ENCODE assay signal across 8 cellular contexts in the genomic region with DNA sequence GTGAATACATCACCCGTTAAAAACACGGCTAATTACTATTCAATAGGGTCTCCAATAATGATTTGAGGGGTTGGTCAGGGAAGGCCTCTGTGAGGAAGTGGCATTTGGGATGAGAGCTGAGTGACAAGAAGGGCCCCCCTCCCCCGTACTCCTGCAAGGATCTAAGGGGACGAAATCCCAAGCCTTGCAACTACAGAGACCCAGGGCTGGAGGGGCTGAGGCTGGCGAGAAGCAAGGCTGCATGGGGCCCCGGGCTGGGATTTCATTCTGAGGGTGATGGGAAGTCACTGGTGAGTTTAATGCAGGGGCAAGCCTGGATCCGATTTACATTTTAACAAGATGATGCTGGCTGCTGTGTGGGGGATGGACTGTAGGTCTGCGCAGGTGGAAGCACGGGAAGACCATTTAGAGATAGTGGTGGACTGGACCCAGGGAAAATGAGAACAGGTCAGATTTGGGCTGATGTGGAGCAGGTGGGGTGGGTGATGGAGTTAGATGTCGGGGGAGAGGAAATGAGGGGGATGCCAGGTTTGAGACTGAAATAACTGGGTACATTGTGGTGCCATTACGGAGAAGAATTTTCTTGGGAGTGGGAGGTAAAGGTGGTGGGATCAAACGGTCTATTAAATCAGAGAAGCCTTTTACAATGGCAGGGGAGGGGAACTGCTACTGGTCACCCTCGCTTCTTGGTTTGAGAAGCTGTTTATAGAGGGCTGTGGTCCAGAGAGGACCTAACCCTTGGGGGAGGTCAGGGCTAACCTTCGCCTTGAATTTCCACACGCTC. TPM values are rescaled to one million over a fixed set of nuclear protein-coding genes. Genes with fewer than 3 reads are reported as not detected.
DNase-seq lines count a peak whose midpoint lies in the region; ATAC-seq and TF ChIP-seq lines count a peak whose summit lies in the region.

No MANE protein-coding gene starts in this region.

- ATAC-seq in lung (ENCODE audit: insufficient read depth, low FRiP score) (no peak), upper lobe of left lung (ENCODE audit: low FRiP score in 2 of 2) (no peak)

- no peaks in the 10 kb centered on the region for H3K27me3 Mint-ChIP-seq in activated naive CD4-positive, alpha-beta T cell treated with anti-CD3 and anti-CD28 coated beads, Interleukin-2, amount 50 U/mL, for 24 hours

- no peaks in the 10 kb centered on the region for H3K27me3 ChIP-seq in lung (ENCODE audit: control insufficient read depth, insufficient read depth)
- H3K27me3 ChIP-seq in upper lobe of left lung: no peaks in the 10 kb centered on the region

- H3K9me3 Mint-ChIP-seq in activated naive CD4-positive, alpha-beta T cell treated with anti-CD3 and anti-CD28 coated beads, Interleukin-2, amount 50 U/mL, for 24 hours: no peaks in the 10 kb centered on the region

- H3K4me3 Mint-ChIP-seq in activated naive CD4-positive, alpha-beta T cell treated with anti-CD3 and anti-CD28 coated beads, Interleukin-2, amount 50 U/mL, for 24 hours: peak overlapping the region; percentile 96

- peak overlapping the region; percentile 94 for H3K27ac Mint-ChIP-seq in activated naive CD4-positive, alpha-beta T cell treated with anti-CD3 and anti-CD28 coated beads, Interleukin-2, amount 50 U/mL, for 24 hours

- peaks cover 9% of the 10 kb centered on the region for H3K36me3 Mint-ChIP-seq in activated naive CD4-positive, alpha-beta T cell treated with anti-CD3 and anti-CD28 coated beads, Interleukin-2, amount 50 U/mL, for 24 hours

- no peaks in the 10 kb centered on the region for H3K9me3 ChIP-seq in lung (ENCODE audit: control insufficient read depth in 2 of 2, insufficient read depth in 1 of 2, low read length in 1 of 2)
- H3K9me3 ChIP-seq in upper lobe of left lung: no peaks in the 10 kb centered on the region

- no peak for TF ChIP-seq POLR2A in upper lobe of left lung (IDR thresholded peaks at IDR 0.05)

- H3K4me1 ChIP-seq in lung (ENCODE audit: control insufficient read depth in 2 of 2, insufficient read depth in 2 of 2, low read length in 2 of 2) (peaks cover 0 to 13% of the 10 kb centered on the region in 2 donors), upper lobe of left lung (peaks cover 13 to 39% (median 23%) of the 10 kb centered on the region in 4 donors)

- H3K4me1 Mint-ChIP-seq in activated naive CD4-positive, alpha-beta T cell treated with anti-CD3 and anti-CD28 coated beads, Interleukin-2, amount 50 U/mL, for 24 hours: peaks cover 22% of the 10 kb centered on the region

- TF ChIP-seq CTCF in astrocyte of the spinal cord (IDR thresholded peaks at IDR 0.05; ENCODE audit: low read depth, low read length): no peak
- no peak for TF ChIP-seq CTCF in lung (IDR thresholded peaks at IDR 0.05; ENCODE audit: control extremely low read depth, extremely low read depth)
- TF ChIP-seq CTCF in upper lobe of left lung (IDR thresholded peaks at IDR 0.05): no peak

- H3K36me3 ChIP-seq in lung (ENCODE audit: control insufficient read depth in 2 of 2, insufficient read depth in 2 of 2, low read length in 2 of 2): peaks cover 5 to 24% of the 10 kb centered on the region in 2 donors
- H3K36me3 ChIP-seq in upper lobe of left lung: peaks cover 0 to 25% (median 20%) of the 10 kb centered on the region in 4 donors

- in situ Hi-C loops in astrocyte of the spinal cord (cut with HindIII; ENCODE audit: low sequenced_read_pairs): no loop called here

- no peak for TF ChIP-seq EP300 in upper lobe of left lung (IDR thresholded peaks at IDR 0.05)

- no peak for DNase-seq in activated naive CD4-positive, alpha-beta T cell treated with anti-CD3 and anti-CD28 coated beads, Interleukin-2, amount 50 U/mL, for 16 hours
- DNase-seq in astrocyte of the spinal cord (ENCODE audit: low read depth, low spot score) (no peak), lung (ENCODE audit: low spot score) (no peak), upper lobe of left lung (no peak), occipital lobe (lab: John Stamatoyannopoulos, UW) (no peak), Ammon's horn (ENCODE audit: low spot score) (no peak)
- DNase-seq in activated CD4-positive, alpha-beta T cell treated with anti-CD3 and anti-CD28 coated beads, Interleukin-2, amount 50 U/mL, for 1 hour: no peak

- H3K27ac ChIP-seq in lung (ENCODE audit: low read depth in 1 of 2, low read length in 1 of 2): peak overlapping the region; percentile 79 to 84
- H3K27ac ChIP-seq in upper lobe of left lung: peak overlapping the region; percentile 68 to 89 (median 86)

- 65 to 67% methylated on average over 15 of the region's 15 CpGs for WGBS in lung, 2 donors
- WGBS in upper lobe of left lung, 2 donors: 67 to 70% methylated on average over 15 of the region's 15 CpGs

- H3K4me3 ChIP-seq in astrocyte of the spinal cord (ENCODE audit: low read depth, low read length) (peak overlapping the region; percentile 98), lung (peak overlapping the region; percentile 24), upper lobe of left lung (peak overlapping the region; percentile 36 to 90 (median 82))

RNA-seq across cellular contexts. Expression of a gene that starts 0.9 kb away (rescaled TPM):
- 10 to 100 TPM; 21.2 to 71.7 TPM for total RNA-seq in lung
- polyA plus RNA-seq in lung: 10 to 100 TPM; 34.2 to 34.7 TPM
- 100 to 1,000 TPM in 1 of 6 donors, 10 to 100 TPM in 5; 45.2 to 151 (median 57.3) TPM for total RNA-seq in upper lobe of left lung
- 28.5 TPM for total RNA-seq in occipital lobe

RNA-seq across cellular contexts. Expression of a gene that starts 4.3 kb away (rescaled TPM):
- total RNA-seq in lung (10 to 100 TPM in 1 of 2 donors, 1 to 10 TPM in 1; 8.8 to 12.3 TPM), upper lobe of left lung (10 to 100 TPM in 3 of 6 donors, 1 to 10 TPM in 3; 3.8 to 18.7 (median 9.7) TPM), occipital lobe (not detected)
- 1 to 10 TPM; 2.8 to 6.1 TPM for polyA plus RNA-seq in lung

RNA-seq across cellular contexts. Expression of a gene that starts 28.3 kb away (rescaled TPM):
- 10 to 100 TPM; 10.9 to 18.1 TPM for total RNA-seq in lung
- polyA plus RNA-seq in lung: 1 to 10 TPM; 1.5 to 3.0 TPM
- total RNA-seq in upper lobe of left lung: 1 to 10 TPM in 5 of 6 donors, under 1 TPM in 1; 0.49 to 7.3 (median 3.6) TPM
- 3.7 TPM for total RNA-seq in occipital lobe

RNA-seq across cellular contexts. Expression of a gene that starts 57.4 kb away (rescaled TPM):
- total RNA-seq in lung (10 to 100 TPM; 26.8 to 32.1 TPM), upper lobe of left lung (10 to 100 TPM; 41.8 to 89.1 (median 55.2) TPM), occipital lobe (15.9 TPM)
- 10 to 100 TPM; 53.0 to 60.1 TPM for polyA plus RNA-seq in lung

Comparison
In these comparisons a context has a peak if more than half of its experiments do, and no peak if none do; other contexts are left out.
1. H3K4me3 ChIP-seq: peak in every context shown above with its lines; median percentile 98 in astrocyte of the spinal cord; 82 in upper lobe of left lung; 24 in lung.